21 cellular contexts compared by ENCODE assay signal in genomic region chr4:128161138-128161537, GRCh38.
"Had no signal": no experiment of that assay in that cellular context is flagged by ENCODE, and none has a peak within 500 bp of the region (broad histone marks: within the 10 kb centered on the region; RNA-seq: fewer than 3 reads in every experiment).

No MANE protein-coding gene starts in this region.

- H3K27ac Mint-ChIP-seq: activated B cell treated with CpG ODN at 0.5 μM for 24 hours; activated naive CD8-positive, alpha-beta T cell; activated T-cell treated with anti-CD3 and anti-CD28 coated beads, Interleukin-2, amount 50 U/mL, for 72 hours; effector memory CD8-positive, alpha-beta T cell; memory B cell; naive thymus-derived CD8-positive, alpha-beta T cell; stimulated activated memory B cell treated with anti-CD40 and anti-IgM and Interleukin-4, amounts not matched to agents 10 μg/mL and 1 μg/mL and 100 μg/mL, for 72 hours; T-helper 17 cell had no signal

- H3K27me3 ChIP-seq: body of pancreas, heart left ventricle, left lung, thyroid gland, uterus had no signal

- H3K4me1 ChIP-seq: left lung, thyroid gland, uterus had no signal

- H3K4me3 Mint-ChIP-seq: activated B cell treated with CpG ODN at 0.5 μM for 24 hours; activated naive CD8-positive, alpha-beta T cell; activated T-cell treated with anti-CD3 and anti-CD28 coated beads, Interleukin-2, amount 50 U/mL, for 72 hours; central memory CD8-positive, alpha-beta T cell; effector memory CD8-positive, alpha-beta T cell; memory B cell; naive thymus-derived CD8-positive, alpha-beta T cell; stimulated activated memory B cell treated with anti-CD40 and anti-IgM and Interleukin-4, amounts not matched to agents 10 μg/mL and 1 μg/mL and 100 μg/mL, for 72 hours; T-helper 17 cell had no signal

- H3K27me3 Mint-ChIP-seq: activated B cell treated with CpG ODN at 0.5 μM for 24 hours; activated naive CD8-positive, alpha-beta T cell; central memory CD8-positive, alpha-beta T cell; effector memory CD8-positive, alpha-beta T cell; memory B cell; naive thymus-derived CD8-positive, alpha-beta T cell; stimulated activated memory B cell treated with anti-CD40 and anti-IgM and Interleukin-4, amounts not matched to agents 10 μg/mL and 1 μg/mL and 100 μg/mL, for 72 hours; T-helper 17 cell had no signal

- H3K4me1 Mint-ChIP-seq: activated B cell treated with CpG ODN at 0.5 μM for 24 hours; central memory CD8-positive, alpha-beta T cell; memory B cell; stimulated activated memory B cell treated with anti-CD40 and anti-IgM and Interleukin-4, amounts not matched to agents 10 μg/mL and 1 μg/mL and 100 μg/mL, for 72 hours; T-helper 17 cell had no signal

- H3K36me3 ChIP-seq: thyroid gland, uterus had no signal

- H3K4me3 ChIP-seq: body of pancreas, heart left ventricle, left lung, thyroid gland, uterus had no signal

- H3K9me3 ChIP-seq: body of pancreas, left lung, thyroid gland, uterus had no signal

- DNase-seq: activated B cell treated with CpG ODN at 0.5 μM for 24 hours; activated CD4-positive, alpha-beta T cell treated with anti-CD3 and anti-CD28 coated beads for 48 hours; activated CD8-positive, alpha-beta memory T cell treated with anti-CD3 and anti-CD28 coated beads, Interleukin-2, amount 50 U/mL, for 48 hours; activated gamma-delta T cell treated with Interleukin-2 at 50 U/mL for 16 hours; activated T-cell treated with anti-CD3 and anti-CD28 coated beads, Interleukin-2, amount 50 U/mL, for 72 hours; amygdala; body of pancreas; cortex of kidney; effector memory CD8-positive, alpha-beta T cell; heart left ventricle; left lung; naive thymus-derived CD8-positive, alpha-beta T cell; posterior cingulate gyrus; stimulated activated CD4-positive, alpha-beta T cell treated with anti-CD3 and anti-CD28 coated beads, Interleukin-2, amount 100 ng/mL, for 48 hours; T-helper 17 cell; thyroid gland; uterus had no signal

- H3K27ac ChIP-seq: heart left ventricle, left lung, thyroid gland, uterus had no signal

- ATAC-seq: activated T-cell treated with anti-CD3 and anti-CD28 coated beads, Interleukin-2, amount 50 U/mL, for 72 hours; body of pancreas; effector memory CD8-positive, alpha-beta T cell; left lung; naive thymus-derived CD8-positive, alpha-beta T cell; stimulated activated memory B cell treated with anti-CD40 and anti-IgM and Interleukin-4, amounts not matched to agents 10 μg/mL and 1 μg/mL and 100 μg/mL, for 72 hours; T-helper 17 cell had no signal
